2 cellular contexts compared by ENCODE assay signal in the genomic region with DNA sequence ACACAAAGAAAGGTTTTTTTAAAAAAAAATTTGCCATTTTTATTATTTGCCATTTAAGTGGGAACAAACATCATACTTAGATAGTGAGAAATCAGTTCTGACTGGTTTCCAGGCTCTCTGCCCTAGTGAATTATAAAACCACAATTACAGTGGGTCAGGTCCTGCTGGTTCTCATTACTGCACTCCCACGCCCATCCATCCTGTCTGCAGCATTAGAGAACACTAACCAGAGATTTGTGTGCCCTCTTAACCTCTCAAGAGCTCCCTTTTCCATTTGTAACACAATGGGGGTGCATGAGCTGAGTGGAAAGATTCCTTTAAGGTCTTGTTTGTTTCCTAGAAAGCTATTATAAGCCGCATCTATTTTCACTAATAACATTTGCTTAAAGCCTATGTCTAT.
TF ChIP-seq lines count a peak whose summit lies in the region.

No MANE protein-coding gene starts in this region.

TF ChIP-seq in WTC11, 78 proteins besides CTCF, POLR2A, EP300 and RAD21 (continued from another document):
- TF ChIP-seq ARID4B (CRISPR knock-in tag; IDR thresholded peaks at IDR 0.05; ENCODE audit: borderline replicate concordance), result no peak
- no peak for TF ChIP-seq ZNF317 (CRISPR knock-in tag; IDR thresholded peaks at IDR 0.05; ENCODE audit: borderline replicate concordance, low read depth)
- no peak for TF ChIP-seq PRRX2 (CRISPR knock-in tag; IDR thresholded peaks at IDR 0.05)
- TF ChIP-seq OVOL2 (CRISPR knock-in tag; IDR thresholded peaks at IDR 0.05; ENCODE audit: borderline replicate concordance), result no peak
- no peak for TF ChIP-seq NR3C1 (CRISPR knock-in tag; conservative IDR thresholded peaks at IDR 0.05; ENCODE audit: low read depth)
- TF ChIP-seq SMAD3 (CRISPR knock-in tag; IDR thresholded peaks at IDR 0.05; ENCODE audit: borderline replicate concordance), result no peak
- no peak for TF ChIP-seq GTF2I (CRISPR knock-in tag; conservative IDR thresholded peaks at IDR 0.05)
- TF ChIP-seq PRDM15 (CRISPR knock-in tag; IDR thresholded peaks at IDR 0.05), result no peak
- TF ChIP-seq, protein P1, sequence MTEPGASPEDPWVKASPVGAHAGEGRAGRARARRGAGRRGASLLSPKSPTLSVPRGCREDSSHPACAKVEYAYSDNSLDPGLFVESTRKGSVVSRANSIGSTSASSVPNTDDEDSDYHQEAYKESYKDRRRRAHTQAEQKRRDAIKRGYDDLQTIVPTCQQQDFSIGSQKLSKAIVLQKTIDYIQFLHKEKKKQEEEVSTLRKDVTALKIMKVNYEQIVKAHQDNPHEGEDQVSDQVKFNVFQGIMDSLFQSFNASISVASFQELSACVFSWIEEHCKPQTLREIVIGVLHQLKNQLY (CRISPR knock-in tag; IDR thresholded peaks at IDR 0.05), result no peak
- no peak for TF ChIP-seq ZNF219 (CRISPR knock-in tag; IDR thresholded peaks at IDR 0.05; ENCODE audit: borderline replicate concordance)
- no peak for TF ChIP-seq FOXJ3 (CRISPR knock-in tag; IDR thresholded peaks at IDR 0.05; ENCODE audit: borderline replicate concordance)
- no peak for TF ChIP-seq MXD4 (CRISPR knock-in tag; IDR thresholded peaks at IDR 0.05; ENCODE audit: borderline replicate concordance)
- no peak for TF ChIP-seq NR1H2 (CRISPR knock-in tag; IDR thresholded peaks at IDR 0.05)
- no peak for TF ChIP-seq ZNF232 (CRISPR knock-in tag; IDR thresholded peaks at IDR 0.05)
- TF ChIP-seq, protein P2, sequence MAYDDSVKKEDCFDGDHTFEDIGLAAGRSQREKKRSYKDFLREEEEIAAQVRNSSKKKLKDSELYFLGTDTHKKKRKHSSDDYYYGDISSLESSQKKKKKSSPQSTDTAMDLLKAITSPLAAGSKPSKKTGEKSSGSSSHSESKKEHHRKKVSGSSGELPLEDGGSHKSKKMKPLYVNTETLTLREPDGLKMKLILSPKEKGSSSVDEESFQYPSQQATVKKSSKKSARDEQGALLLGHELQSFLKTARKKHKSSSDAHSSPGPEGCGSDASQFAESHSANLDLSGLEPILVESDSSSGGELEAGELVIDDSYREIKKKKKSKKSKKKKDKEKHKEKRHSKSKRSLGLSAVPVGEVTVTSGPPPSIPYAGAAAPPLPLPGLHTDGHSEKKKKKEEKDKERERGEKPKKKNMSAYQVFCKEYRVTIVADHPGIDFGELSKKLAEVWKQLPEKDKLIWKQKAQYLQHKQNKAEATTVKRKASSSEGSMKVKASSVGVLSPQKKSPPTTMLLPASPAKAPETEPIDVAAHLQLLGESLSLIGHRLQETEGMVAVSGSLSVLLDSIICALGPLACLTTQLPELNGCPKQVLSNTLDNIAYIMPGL (CRISPR knock-in tag; IDR thresholded peaks at IDR 0.05), result no peak

TF ChIP-seq in HepG2, 621 proteins besides CTCF, POLR2A, EP300 and RAD21 (continued from another document):
- TF ChIP-seq SIX4 (CRISPR knock-in tag; IDR thresholded peaks at IDR 0.05) (no peak), NFKBIZ (CRISPR knock-in tag; IDR thresholded peaks at IDR 0.05) (no peak), NFRKB (IDR thresholded peaks at IDR 0.05) (no peak), NFIB (CRISPR knock-in tag; IDR thresholded peaks at IDR 0.05; ENCODE audit: borderline replicate concordance) (no peak), ZBTB46 (CRISPR knock-in tag; IDR thresholded peaks at IDR 0.05; ENCODE audit: borderline replicate concordance) (no peak)
